Comparison of ENCODE assay signal across 1 cellular context in genomic region chr7:107169120-107170050, GRCh38.
TF ChIP-seq lines count a peak whose summit lies in the region.

No MANE protein-coding gene starts in this region.

TF ChIP-seq in HEK293, 187 proteins besides CTCF, POLR2A, EP300 and RAD21 (continued from another document):
- 0 out of 2 replicates have a peak, but pooled peaks have one; percentile 21 for TF ChIP-seq ZNF518A (tag by site-specific recombination; conservative IDR thresholded peaks at IDR 0.05; ENCODE audit: low read depth)
- TF ChIP-seq ZXDB (tag by site-specific recombination; IDR thresholded peaks at IDR 0.05) = peak; percentile 88
- TF ChIP-seq ZNF184 (tag by site-specific recombination; IDR thresholded peaks at IDR 0.05) = no peak
- peak; percentile 88; the same call in 1 of the 2 replicates for TF ChIP-seq ZBTB17 (tag by site-specific recombination; IDR thresholded peaks at IDR 0.05)
- TF ChIP-seq SALL2 (tag by site-specific recombination; IDR thresholded peaks at IDR 0.05; ENCODE audit: borderline replicate concordance) = no peak
- no peak for TF ChIP-seq ZNF292 (tag by site-specific recombination; IDR thresholded peaks at IDR 0.05; ENCODE audit: borderline replicate concordance, low read depth)
- no peak for TF ChIP-seq ZNF768 (tag by site-specific recombination; IDR thresholded peaks at IDR 0.05)
- 0 out of 2 replicates have a peak, but pooled peaks have one; percentile 5 for TF ChIP-seq ZNF10 (tag by site-specific recombination; IDR thresholded peaks at IDR 0.05)
- no peak for TF ChIP-seq ZNF202 (tag by site-specific recombination; IDR thresholded peaks at IDR 0.05; ENCODE audit: borderline replicate concordance)
- TF ChIP-seq ZNF157 (tag by site-specific recombination; IDR thresholded peaks at IDR 0.05) = no peak
- peak; percentile 87 for TF ChIP-seq ZBTB8A (tag by site-specific recombination; IDR thresholded peaks at IDR 0.05)
- peak; percentile 67 for TF ChIP-seq KLF1 (tag by site-specific recombination; IDR thresholded peaks at IDR 0.05)
- no peak for TF ChIP-seq ZNF776 (tag by site-specific recombination; IDR thresholded peaks at IDR 0.05; ENCODE audit: borderline replicate concordance)
- no peak for TF ChIP-seq ZBTB6 (tag by site-specific recombination; IDR thresholded peaks at IDR 0.05)
- TF ChIP-seq ATF2 (tag by site-specific recombination; IDR thresholded peaks at IDR 0.05; ENCODE audit: low read depth) = no peak
- peak; percentile 54 for TF ChIP-seq ZNF394 (tag by site-specific recombination; IDR thresholded peaks at IDR 0.05; ENCODE audit: borderline replicate concordance)
- no peak for TF ChIP-seq ZNF311 (tag by site-specific recombination; IDR thresholded peaks at IDR 0.05; ENCODE audit: borderline replicate concordance)
- TF ChIP-seq ZNF792 (tag by site-specific recombination; IDR thresholded peaks at IDR 0.05) = no peak
- TF ChIP-seq MZF1 (tag by site-specific recombination; IDR thresholded peaks at IDR 0.05; ENCODE audit: borderline replicate concordance) = peak; percentile 27; the same call in 1 of the 2 replicates
- TF ChIP-seq ZSCAN30 (tag by site-specific recombination; IDR thresholded peaks at IDR 0.05) = no peak
- TF ChIP-seq KLF16 (tag by site-specific recombination; IDR thresholded peaks at IDR 0.05) = peak; percentile 81
- no peak for TF ChIP-seq ZBTB48 (tag by site-specific recombination; IDR thresholded peaks at IDR 0.05)
